ENCODE assay signal across 1 cellular context in the genomic region with DNA sequence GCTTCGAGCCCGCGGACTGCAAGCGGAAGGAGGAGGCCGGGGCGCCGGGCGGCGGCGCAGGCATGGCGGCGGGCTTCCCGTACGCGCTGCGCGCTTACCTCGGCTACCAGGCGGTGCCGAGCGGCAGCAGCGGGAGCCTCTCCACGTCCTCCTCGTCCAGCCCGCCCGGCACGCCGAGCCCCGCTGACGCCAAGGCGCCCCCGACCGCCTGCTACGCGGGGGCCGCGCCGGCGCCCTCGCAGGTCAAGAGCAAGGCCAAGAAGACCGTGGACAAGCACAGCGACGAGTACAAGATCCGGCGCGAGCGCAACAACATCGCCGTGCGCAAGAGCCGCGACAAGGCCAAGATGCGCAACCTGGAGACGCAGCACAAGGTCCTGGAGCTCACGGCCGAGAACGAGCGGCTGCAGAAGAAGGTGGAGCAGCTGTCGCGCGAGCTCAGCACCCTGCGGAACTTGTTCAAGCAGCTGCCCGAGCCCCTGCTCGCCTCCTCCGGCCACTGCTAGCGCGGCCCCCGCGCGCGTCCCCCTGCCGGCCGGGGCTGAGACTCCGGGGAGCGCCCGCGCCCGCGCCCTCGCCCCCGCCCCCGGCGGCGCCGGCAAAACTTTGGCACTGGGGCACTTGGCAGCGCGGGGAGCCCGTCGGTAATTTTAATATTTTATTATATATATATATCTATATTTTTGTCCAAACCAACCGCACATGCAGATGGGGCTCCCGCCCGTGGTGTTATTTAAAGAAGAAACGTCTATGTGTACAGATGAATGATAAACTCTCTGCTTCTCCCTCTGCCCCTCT.
TF ChIP-seq lines count a peak whose summit lies in the region.

No MANE protein-coding gene starts in this region.

TF ChIP-seq in K562, 482 proteins besides CTCF, POLR2A, EP300 and RAD21 (continued from another document):
- TF ChIP-seq CBX8 (IDR thresholded peaks at IDR 0.05; ENCODE audit: borderline replicate concordance, extremely low read depth, low read depth, low read length, poor library complexity, severe bottlenecking) (no peak), ATF7 (IDR thresholded peaks at IDR 0.05) (no peak), ZNF41 (CRISPR knock-in tag; conservative IDR thresholded peaks at IDR 0.05) (0 out of 2 replicates have a peak, but pooled peaks have one; percentile 14), CBFA2T2 (conservative IDR thresholded peaks at IDR 0.05) (no peak), NRF1 (conservative IDR thresholded peaks at IDR 0.05 in 1 of 2, IDR thresholded peaks at IDR 0.05 in 1 of 2) (peak; percentile 66 to 73; a peak in 2 of 4 replicates), ZNF431 (CRISPR knock-in tag; IDR thresholded peaks at IDR 0.05) (0 out of 2 replicates have a peak, but pooled peaks have one; percentile 40), FOXK2 (conservative IDR thresholded peaks at IDR 0.05 in 1 of 2, IDR thresholded peaks at IDR 0.05 in 1 of 2; ENCODE audit: low read depth in 2 of 2) (no peak), ILK (tag; IDR thresholded peaks at IDR 0.05; ENCODE audit: borderline replicate concordance, low read depth) (no peak), TAF9B (IDR thresholded peaks at IDR 0.05; ENCODE audit: partially characterized antibody) (no peak), SAP30 (IDR thresholded peaks at IDR 0.05; ENCODE audit: borderline replicate concordance, insufficient read depth, low read depth, low read length, poor library complexity, severe bottlenecking) (peak; percentile 37), ZNF274 (IDR thresholded peaks at IDR 0.05; ENCODE audit: borderline replicate concordance, low read depth, low read length) (no peak), MCM2 (IDR thresholded peaks at IDR 0.05; ENCODE audit: low read depth) (no peak), ZNF785 (CRISPR knock-in tag; IDR thresholded peaks at IDR 0.05) (no peak), ZNF232 (CRISPR knock-in tag; IDR thresholded peaks at IDR 0.05) (no peak), ZZZ3 (IDR thresholded peaks at IDR 0.05) (no peak), FUS (optimal IDR thresholded peaks at IDR 0.05; ENCODE audit: low read depth, low read length) (no peak), RBFOX2 (IDR thresholded peaks at IDR 0.05; ENCODE audit: low read depth, low read length) (peak; percentile 94), JUND (IDR thresholded peaks at IDR 0.05; ENCODE audit: borderline replicate concordance, low read depth, low read length) (no peak), JUND (tag; IDR thresholded peaks at IDR 0.05; ENCODE audit: borderline replicate concordance, low read depth, low read length) (no peak), MGA (IDR thresholded peaks at IDR 0.05) (no peak), ZNF707 (CRISPR knock-in tag; conservative IDR thresholded peaks at IDR 0.05) (no peak), FOXM1 (IDR thresholded peaks at IDR 0.05; ENCODE audit: low read depth) (no peak), FOXM1 (CRISPR knock-in tag; IDR thresholded peaks at IDR 0.05; ENCODE audit: low read depth) (no peak; the same call in 1 of the 2 replicates), HMG20A (CRISPR knock-in tag; conservative IDR thresholded peaks at IDR 0.05) (no peak), DIDO1 (tag; IDR thresholded peaks at IDR 0.05; ENCODE audit: low read depth) (no peak), ZNF134 (CRISPR knock-in tag; conservative IDR thresholded peaks at IDR 0.05) (peak; percentile 59), ZSCAN32 (CRISPR knock-in tag; IDR thresholded peaks at IDR 0.05) (no peak), RBM39 (optimal IDR thresholded peaks at IDR 0.05; ENCODE audit: low read depth, low read length) (no peak), MTF1 (CRISPR knock-in tag; IDR thresholded peaks at IDR 0.05; ENCODE audit: borderline replicate concordance) (no peak), BACH1 (tag; IDR thresholded peaks at IDR 0.05) (no peak), ZFP36 (IDR thresholded peaks at IDR 0.05; ENCODE audit: low read depth, low read length, partially characterized antibody) (no peak), EP400 (IDR thresholded peaks at IDR 0.05) (no peak), ZNF140 (CRISPR knock-in tag; IDR thresholded peaks at IDR 0.05) (no peak), SMC3 (conservative IDR thresholded peaks at IDR 0.05; ENCODE audit: insufficient read depth, low read depth, low read length) (no peak), PHF21A (IDR thresholded peaks at IDR 0.05; ENCODE audit: borderline replicate concordance, low read depth) (no peak), ZNF280A (IDR thresholded peaks at IDR 0.05; ENCODE audit: low read depth, partially characterized antibody) (no peak), ZC3H11A (IDR thresholded peaks at IDR 0.05; ENCODE audit: low read depth, low read length) (no peak), RNF2 (IDR thresholded peaks at IDR 0.05) (no peak; the same call in 1 of the 2 replicates), RFX1 (IDR thresholded peaks at IDR 0.05) (no peak)
- TF ChIP-seq, protein P1, sequence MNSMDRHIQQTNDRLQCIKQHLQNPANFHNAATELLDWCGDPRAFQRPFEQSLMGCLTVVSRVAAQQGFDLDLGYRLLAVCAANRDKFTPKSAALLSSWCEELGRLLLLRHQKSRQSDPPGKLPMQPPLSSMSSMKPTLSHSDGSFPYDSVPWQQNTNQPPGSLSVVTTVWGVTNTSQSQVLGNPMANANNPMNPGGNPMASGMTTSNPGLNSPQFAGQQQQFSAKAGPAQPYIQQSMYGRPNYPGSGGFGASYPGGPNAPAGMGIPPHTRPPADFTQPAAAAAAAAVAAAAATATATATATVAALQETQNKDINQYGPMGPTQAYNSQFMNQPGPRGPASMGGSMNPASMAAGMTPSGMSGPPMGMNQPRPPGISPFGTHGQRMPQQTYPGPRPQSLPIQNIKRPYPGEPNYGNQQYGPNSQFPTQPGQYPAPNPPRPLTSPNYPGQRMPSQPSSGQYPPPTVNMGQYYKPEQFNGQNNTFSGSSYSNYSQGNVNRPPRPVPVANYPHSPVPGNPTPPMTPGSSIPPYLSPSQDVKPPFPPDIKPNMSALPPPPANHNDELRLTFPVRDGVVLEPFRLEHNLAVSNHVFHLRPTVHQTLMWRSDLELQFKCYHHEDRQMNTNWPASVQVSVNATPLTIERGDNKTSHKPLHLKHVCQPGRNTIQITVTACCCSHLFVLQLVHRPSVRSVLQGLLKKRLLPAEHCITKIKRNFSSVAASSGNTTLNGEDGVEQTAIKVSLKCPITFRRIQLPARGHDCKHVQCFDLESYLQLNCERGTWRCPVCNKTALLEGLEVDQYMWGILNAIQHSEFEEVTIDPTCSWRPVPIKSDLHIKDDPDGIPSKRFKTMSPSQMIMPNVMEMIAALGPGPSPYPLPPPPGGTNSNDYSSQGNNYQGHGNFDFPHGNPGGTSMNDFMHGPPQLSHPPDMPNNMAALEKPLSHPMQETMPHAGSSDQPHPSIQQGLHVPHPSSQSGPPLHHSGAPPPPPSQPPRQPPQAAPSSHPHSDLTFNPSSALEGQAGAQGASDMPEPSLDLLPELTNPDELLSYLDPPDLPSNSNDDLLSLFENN (IDR thresholded peaks at IDR 0.05; ENCODE audit: low read depth in 2 of 2, low read length in 2 of 2) = no peak
- TF ChIP-seq, protein P2, sequence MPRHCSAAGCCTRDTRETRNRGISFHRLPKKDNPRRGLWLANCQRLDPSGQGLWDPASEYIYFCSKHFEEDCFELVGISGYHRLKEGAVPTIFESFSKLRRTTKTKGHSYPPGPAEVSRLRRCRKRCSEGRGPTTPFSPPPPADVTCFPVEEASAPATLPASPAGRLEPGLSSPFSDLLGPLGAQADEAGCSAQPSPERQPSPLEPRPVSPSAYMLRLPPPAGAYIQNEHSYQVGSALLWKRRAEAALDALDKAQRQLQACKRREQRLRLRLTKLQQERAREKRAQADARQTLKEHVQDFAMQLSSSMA (CRISPR knock-in tag; IDR thresholded peaks at IDR 0.05) = peak; percentile 82; the same call in 1 of the 2 replicates
- TF ChIP-seq, protein P3, sequence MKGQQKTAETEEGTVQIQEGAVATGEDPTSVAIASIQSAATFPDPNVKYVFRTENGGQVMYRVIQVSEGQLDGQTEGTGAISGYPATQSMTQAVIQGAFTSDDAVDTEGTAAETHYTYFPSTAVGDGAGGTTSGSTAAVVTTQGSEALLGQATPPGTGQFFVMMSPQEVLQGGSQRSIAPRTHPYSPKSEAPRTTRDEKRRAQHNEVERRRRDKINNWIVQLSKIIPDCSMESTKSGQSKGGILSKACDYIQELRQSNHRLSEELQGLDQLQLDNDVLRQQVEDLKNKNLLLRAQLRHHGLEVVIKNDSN (CRISPR knock-in tag; IDR thresholded peaks at IDR 0.05) = no peak
